In genomic region chr5:172832383-172833315, GRCh38 we compare ENCODE assay signal across 1 cellular context.
A peak's percentile ranks its signal among the peaks of the same experiment; 100 is the strongest.
TF ChIP-seq lines count a peak whose summit lies in the region.

No MANE protein-coding gene starts in this region.

TF ChIP-seq in HepG2, 621 proteins besides CTCF, POLR2A, EP300 and RAD21 (continued from another document and continues in another):
- TF ChIP-seq, protein P1, sequence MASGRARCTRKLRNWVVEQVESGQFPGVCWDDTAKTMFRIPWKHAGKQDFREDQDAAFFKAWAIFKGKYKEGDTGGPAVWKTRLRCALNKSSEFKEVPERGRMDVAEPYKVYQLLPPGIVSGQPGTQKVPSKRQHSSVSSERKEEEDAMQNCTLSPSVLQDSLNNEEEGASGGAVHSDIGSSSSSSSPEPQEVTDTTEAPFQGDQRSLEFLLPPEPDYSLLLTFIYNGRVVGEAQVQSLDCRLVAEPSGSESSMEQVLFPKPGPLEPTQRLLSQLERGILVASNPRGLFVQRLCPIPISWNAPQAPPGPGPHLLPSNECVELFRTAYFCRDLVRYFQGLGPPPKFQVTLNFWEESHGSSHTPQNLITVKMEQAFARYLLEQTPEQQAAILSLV (CRISPR knock-in tag; IDR thresholded peaks at IDR 0.05; ENCODE audit: borderline replicate concordance): peak; percentile 65
- TF ChIP-seq REPIN1 (CRISPR knock-in tag; IDR thresholded peaks at IDR 0.05; ENCODE audit: borderline replicate concordance, low read depth): no peak
- no peak; the same call in 1 of the 2 replicates for TF ChIP-seq TIGD3 (CRISPR knock-in tag; IDR thresholded peaks at IDR 0.05; ENCODE audit: borderline replicate concordance)
- 0 out of 2 replicates have a peak, but pooled peaks have one; percentile 34 for TF ChIP-seq CEBPG (CRISPR knock-in tag; IDR thresholded peaks at IDR 0.05)
- peak; percentile 63; the same call in 1 of the 2 replicates for TF ChIP-seq TFDP1 (CRISPR knock-in tag; IDR thresholded peaks at IDR 0.05; ENCODE audit: borderline replicate concordance)
- no peak for TF ChIP-seq NPAS2 (CRISPR knock-in tag; IDR thresholded peaks at IDR 0.05; ENCODE audit: borderline replicate concordance)
- TF ChIP-seq MED13 (CRISPR knock-in tag; IDR thresholded peaks at IDR 0.05): no peak
- no peak for TF ChIP-seq PAWR (CRISPR knock-in tag; IDR thresholded peaks at IDR 0.05; ENCODE audit: borderline replicate concordance)
- TF ChIP-seq ATF1 (CRISPR knock-in tag; IDR thresholded peaks at IDR 0.05): no peak
- no peak for TF ChIP-seq POLR2AphosphoS2 (IDR thresholded peaks at IDR 0.05; ENCODE audit: low read depth, low read length)
- TF ChIP-seq ZNF616 (CRISPR knock-in tag; IDR thresholded peaks at IDR 0.05; ENCODE audit: low read depth): 0 out of 2 replicates have a peak, but pooled peaks have one; percentile 42
- no peak for TF ChIP-seq PCBP1 (IDR thresholded peaks at IDR 0.05; ENCODE audit: borderline replicate concordance, low read depth, low read length)
- TF ChIP-seq ZNF607 (CRISPR knock-in tag; IDR thresholded peaks at IDR 0.05; ENCODE audit: borderline replicate concordance): no peak
- TF ChIP-seq, protein P2, sequence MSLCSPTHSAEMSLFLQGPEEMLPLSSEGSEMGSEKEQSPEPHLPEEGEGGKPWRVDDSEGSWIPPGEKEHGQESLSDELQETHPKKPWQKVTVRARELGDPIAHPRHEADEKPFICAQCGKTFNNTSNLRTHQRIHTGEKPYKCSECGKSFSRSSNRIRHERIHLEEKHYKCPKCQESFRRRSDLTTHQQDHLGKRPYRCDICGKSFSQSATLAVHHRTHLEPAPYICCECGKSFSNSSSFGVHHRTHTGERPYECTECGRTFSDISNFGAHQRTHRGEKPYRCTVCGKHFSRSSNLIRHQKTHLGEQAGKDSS (CRISPR knock-in tag; IDR thresholded peaks at IDR 0.05; ENCODE audit: borderline replicate concordance, low read depth): no peak
- no peak for TF ChIP-seq WIZ (CRISPR knock-in tag; IDR thresholded peaks at IDR 0.05)
- no peak for TF ChIP-seq TBL1XR1 (IDR thresholded peaks at IDR 0.05; ENCODE audit: borderline replicate concordance, low read length, partially characterized antibody)
- TF ChIP-seq, protein P3, sequence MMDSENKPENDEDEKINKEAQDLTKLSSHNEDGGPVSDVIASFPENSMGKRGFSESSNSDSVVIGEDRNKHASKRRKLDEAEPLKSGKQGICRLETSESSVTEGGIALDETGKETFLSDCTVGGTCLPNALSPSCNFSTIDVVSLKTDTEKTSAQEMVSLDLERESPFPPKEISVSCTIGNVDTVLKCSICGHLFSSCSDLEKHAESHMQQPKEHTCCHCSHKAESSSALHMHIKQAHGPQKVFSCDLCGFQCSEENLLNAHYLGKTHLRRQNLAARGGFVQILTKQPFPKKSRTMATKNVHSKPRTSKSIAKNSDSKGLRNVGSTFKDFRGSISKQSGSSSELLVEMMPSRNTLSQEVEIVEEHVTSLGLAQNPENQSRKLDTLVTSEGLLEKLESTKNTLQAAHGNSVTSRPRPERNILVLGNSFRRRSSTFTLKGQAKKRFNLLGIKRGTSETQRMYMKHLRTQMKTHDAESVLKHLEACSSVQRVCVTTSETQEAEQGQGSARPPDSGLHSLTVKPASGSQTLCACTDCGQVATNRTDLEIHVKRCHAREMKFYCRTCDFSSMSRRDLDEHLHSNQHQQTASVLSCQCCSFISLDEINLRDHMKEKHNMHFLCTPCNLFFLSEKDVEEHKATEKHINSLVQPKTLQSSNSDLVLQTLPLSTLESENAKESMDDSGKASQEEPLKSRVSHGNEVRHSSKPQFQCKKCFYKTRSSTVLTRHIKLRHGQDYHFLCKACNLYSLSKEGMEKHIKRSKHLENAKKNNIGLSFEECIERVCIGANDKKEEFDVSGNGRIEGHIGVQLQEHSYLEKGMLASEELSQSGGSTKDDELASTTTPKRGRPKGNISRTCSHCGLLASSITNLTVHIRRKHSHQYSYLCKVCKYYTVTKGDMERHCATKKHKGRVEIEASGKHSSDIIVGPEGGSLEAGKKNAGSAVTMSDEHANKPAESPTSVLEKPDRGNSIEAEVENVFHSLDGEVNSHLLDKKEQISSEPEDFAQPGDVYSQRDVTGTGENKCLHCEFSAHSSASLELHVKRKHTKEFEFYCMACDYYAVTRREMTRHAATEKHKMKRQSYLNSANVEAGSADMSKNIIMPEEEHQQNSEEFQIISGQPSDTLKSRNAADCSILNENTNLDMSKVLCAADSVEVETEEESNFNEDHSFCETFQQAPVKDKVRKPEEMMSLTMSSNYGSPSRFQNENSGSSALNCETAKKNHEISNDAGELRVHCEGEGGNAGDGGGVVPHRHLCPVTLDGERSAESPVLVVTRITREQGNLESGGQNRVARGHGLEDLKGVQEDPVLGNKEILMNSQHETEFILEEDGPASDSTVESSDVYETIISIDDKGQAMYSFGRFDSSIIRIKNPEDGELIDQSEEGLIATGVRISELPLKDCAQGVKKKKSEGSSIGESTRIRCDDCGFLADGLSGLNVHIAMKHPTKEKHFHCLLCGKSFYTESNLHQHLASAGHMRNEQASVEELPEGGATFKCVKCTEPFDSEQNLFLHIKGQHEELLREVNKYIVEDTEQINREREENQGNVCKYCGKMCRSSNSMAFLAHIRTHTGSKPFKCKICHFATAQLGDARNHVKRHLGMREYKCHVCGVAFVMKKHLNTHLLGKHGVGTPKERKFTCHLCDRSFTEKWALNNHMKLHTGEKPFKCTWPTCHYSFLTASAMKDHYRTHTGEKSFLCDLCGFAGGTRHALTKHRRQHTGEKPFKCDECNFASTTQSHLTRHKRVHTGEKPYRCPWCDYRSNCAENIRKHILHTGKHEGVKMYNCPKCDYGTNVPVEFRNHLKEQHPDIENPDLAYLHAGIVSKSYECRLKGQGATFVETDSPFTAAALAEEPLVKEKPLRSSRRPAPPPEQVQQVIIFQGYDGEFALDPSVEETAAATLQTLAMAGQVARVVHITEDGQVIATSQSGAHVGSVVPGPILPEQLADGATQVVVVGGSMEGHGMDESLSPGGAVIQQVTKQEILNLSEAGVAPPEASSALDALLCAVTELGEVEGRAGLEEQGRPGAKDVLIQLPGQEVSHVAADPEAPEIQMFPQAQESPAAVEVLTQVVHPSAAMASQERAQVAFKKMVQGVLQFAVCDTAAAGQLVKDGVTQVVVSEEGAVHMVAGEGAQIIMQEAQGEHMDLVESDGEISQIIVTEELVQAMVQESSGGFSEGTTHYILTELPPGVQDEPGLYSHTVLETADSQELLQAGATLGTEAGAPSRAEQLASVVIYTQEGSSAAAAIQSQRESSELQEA (CRISPR knock-in tag; IDR thresholded peaks at IDR 0.05; ENCODE audit: not compliant biosample characterization): peak; percentile 6
- TF ChIP-seq, protein P4, sequence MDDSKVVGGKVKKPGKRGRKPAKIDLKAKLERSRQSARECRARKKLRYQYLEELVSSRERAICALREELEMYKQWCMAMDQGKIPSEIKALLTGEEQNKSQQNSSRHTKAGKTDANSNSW (CRISPR knock-in tag; IDR thresholded peaks at IDR 0.05; ENCODE audit: borderline replicate concordance): no peak
- no peak for TF ChIP-seq ZNF83 (CRISPR knock-in tag; IDR thresholded peaks at IDR 0.05; ENCODE audit: borderline replicate concordance)
- TF ChIP-seq HOXA9 (CRISPR knock-in tag; IDR thresholded peaks at IDR 0.05; ENCODE audit: borderline replicate concordance): 0 out of 2 replicates have a peak, but pooled peaks have one; percentile 11
- peak; percentile 62; the same call in 1 of the 2 replicates for TF ChIP-seq PAXIP1 (CRISPR knock-in tag; conservative IDR thresholded peaks at IDR 0.05)
- TF ChIP-seq, protein P5, sequence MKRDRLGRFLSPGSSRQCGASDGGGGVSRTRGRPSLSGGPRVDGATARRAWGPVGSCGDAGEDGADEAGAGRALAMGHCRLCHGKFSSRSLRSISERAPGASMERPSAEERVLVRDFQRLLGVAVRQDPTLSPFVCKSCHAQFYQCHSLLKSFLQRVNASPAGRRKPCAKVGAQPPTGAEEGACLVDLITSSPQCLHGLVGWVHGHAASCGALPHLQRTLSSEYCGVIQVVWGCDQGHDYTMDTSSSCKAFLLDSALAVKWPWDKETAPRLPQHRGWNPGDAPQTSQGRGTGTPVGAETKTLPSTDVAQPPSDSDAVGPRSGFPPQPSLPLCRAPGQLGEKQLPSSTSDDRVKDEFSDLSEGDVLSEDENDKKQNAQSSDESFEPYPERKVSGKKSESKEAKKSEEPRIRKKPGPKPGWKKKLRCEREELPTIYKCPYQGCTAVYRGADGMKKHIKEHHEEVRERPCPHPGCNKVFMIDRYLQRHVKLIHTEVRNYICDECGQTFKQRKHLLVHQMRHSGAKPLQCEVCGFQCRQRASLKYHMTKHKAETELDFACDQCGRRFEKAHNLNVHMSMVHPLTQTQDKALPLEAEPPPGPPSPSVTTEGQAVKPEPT (CRISPR knock-in tag; IDR thresholded peaks at IDR 0.05; ENCODE audit: low read depth): 0 out of 2 replicates have a peak, but pooled peaks have one; percentile 27
- TF ChIP-seq GTF3A (CRISPR knock-in tag; conservative IDR thresholded peaks at IDR 0.05): no peak
- no peak for TF ChIP-seq TRAFD1 (CRISPR knock-in tag; IDR thresholded peaks at IDR 0.05; ENCODE audit: borderline replicate concordance)
- TF ChIP-seq ZNF660 (CRISPR knock-in tag; IDR thresholded peaks at IDR 0.05; ENCODE audit: borderline replicate concordance, low read depth): no peak
- no peak for TF ChIP-seq ZNF143 (CRISPR knock-in tag; IDR thresholded peaks at IDR 0.05)
- peak; percentile 65; the same call in 1 of the 2 replicates for TF ChIP-seq ZFY (CRISPR knock-in tag; IDR thresholded peaks at IDR 0.05)
- TF ChIP-seq, protein P6, sequence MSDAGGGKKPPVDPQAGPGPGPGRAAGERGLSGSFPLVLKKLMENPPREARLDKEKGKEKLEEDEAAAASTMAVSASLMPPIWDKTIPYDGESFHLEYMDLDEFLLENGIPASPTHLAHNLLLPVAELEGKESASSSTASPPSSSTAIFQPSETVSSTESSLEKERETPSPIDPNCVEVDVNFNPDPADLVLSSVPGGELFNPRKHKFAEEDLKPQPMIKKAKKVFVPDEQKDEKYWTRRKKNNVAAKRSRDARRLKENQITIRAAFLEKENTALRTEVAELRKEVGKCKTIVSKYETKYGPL (CRISPR knock-in tag; IDR thresholded peaks at IDR 0.05): no peak
- TF ChIP-seq HDAC6 (IDR thresholded peaks at IDR 0.05; ENCODE audit: low read depth, low read length): no peak
- 0 out of 2 replicates have a peak, but pooled peaks have one; percentile 29 for TF ChIP-seq TFE3 (CRISPR knock-in tag; IDR thresholded peaks at IDR 0.05)
- no peak for TF ChIP-seq HIVEP1 (CRISPR knock-in tag; IDR thresholded peaks at IDR 0.05)
- TF ChIP-seq PHF20 (CRISPR knock-in tag; IDR thresholded peaks at IDR 0.05): 0 out of 2 replicates have a peak, but pooled peaks have one; percentile 11
- no peak for TF ChIP-seq HOXA5 (CRISPR knock-in tag; IDR thresholded peaks at IDR 0.05)
